ENCODE assay signal across 11 cellular contexts in genomic region chr4:38678078-38678477, GRCh38. TPM values are rescaled to one million over a fixed set of nuclear protein-coding genes. Genes with fewer than 3 reads are reported as not detected.
A peak's percentile ranks its signal among the peaks of the same experiment; 100 is the strongest.
DNase-seq lines count a peak whose midpoint lies in the region; ATAC-seq and TF ChIP-seq lines count a peak whose summit lies in the region.
"Had no signal": no experiment of that assay in that cellular context is flagged by ENCODE, and none has a peak within 500 bp of the region (broad histone marks: within the 10 kb centered on the region; RNA-seq: fewer than 3 reads in every experiment).

No MANE protein-coding gene starts in this region.

- no peak for DNase-seq in CD8-positive, alpha-beta T cell
- DNase-seq in activated naive CD8-positive, alpha-beta T cell treated with anti-CD3 and anti-CD28 coated beads for 36 hours, result no peak
- DNase-seq in glutamatergic neuron (no peak), sciatic nerve (ENCODE audit: low spot score) (no peak)
- no peak for DNase-seq in stimulated activated CD4-positive, alpha-beta T cell treated with anti-CD3 and anti-CD28 coated beads, Interleukin-4, amount 100 ng/mL, for 4 hours
- DNase-seq in activated CD8-positive, alpha-beta memory T cell treated with anti-CD3 and anti-CD28 coated beads for 24 hours, result no peak
- DNase-seq: left colon, NCI-H526 had no signal

- CTCF ChIA-PET in CD8-positive, alpha-beta T cell (lab: Charles Lee), result interaction anchor here (1.4 to 6.1 kb wide), 4 partner anchors 52 to 497 kb away, joined by 3 to 143 read pairs (median 78); no protein-coding TSS in a partner anchor

- TF ChIP-seq CTCF in CD8-positive, alpha-beta T cell (IDR thresholded peaks at IDR 0.05), result no peak
- no peak for TF ChIP-seq CTCF in glutamatergic neuron (IDR thresholded peaks at IDR 0.05; ENCODE audit: partially characterized antibody, unreplicated experiment)

- peaks cover 50% of the 10 kb centered on the region for H3K36me3 Mint-ChIP-seq in CD8-positive, alpha-beta T cell
- H3K36me3 Mint-ChIP-seq in activated naive CD8-positive, alpha-beta T cell treated with anti-CD3 and anti-CD28 coated beads for 36 hours, result peaks cover 24% of the 10 kb centered on the region
- peaks cover 5% of the 10 kb centered on the region for H3K36me3 Mint-ChIP-seq in glutamatergic neuron (ENCODE audit: unreplicated experiment)

- no peaks in the 10 kb centered on the region for H3K9me3 Mint-ChIP-seq in CD8-positive, alpha-beta T cell
- H3K9me3 Mint-ChIP-seq in activated naive CD8-positive, alpha-beta T cell treated with anti-CD3 and anti-CD28 coated beads for 36 hours, result no peaks in the 10 kb centered on the region
- H3K9me3 Mint-ChIP-seq in glutamatergic neuron (ENCODE audit: unreplicated experiment), result no peaks in the 10 kb centered on the region

- no peaks in the 10 kb centered on the region for H3K27me3 Mint-ChIP-seq in CD8-positive, alpha-beta T cell (ENCODE audit: low read depth)
- H3K27me3 Mint-ChIP-seq in activated naive CD8-positive, alpha-beta T cell treated with anti-CD3 and anti-CD28 coated beads for 36 hours, result no peaks in the 10 kb centered on the region
- H3K27me3 Mint-ChIP-seq in glutamatergic neuron (ENCODE audit: unreplicated experiment), result peaks cover 1% of the 10 kb centered on the region

- H3K27me3 ChIP-seq in CD8-positive, alpha-beta T cell (ENCODE audit: insufficient read depth, low read length), result no peaks in the 10 kb centered on the region

- H3K4me1 Mint-ChIP-seq in CD8-positive, alpha-beta T cell (ENCODE audit: low read depth), result peaks cover 83% of the 10 kb centered on the region
- peaks cover 75% of the 10 kb centered on the region for H3K4me1 Mint-ChIP-seq in activated naive CD8-positive, alpha-beta T cell treated with anti-CD3 and anti-CD28 coated beads for 36 hours
- peaks cover 31% of the 10 kb centered on the region for H3K4me1 Mint-ChIP-seq in glutamatergic neuron (ENCODE audit: low read depth, unreplicated experiment)

- POLR2A ChIA-PET in CD8-positive, alpha-beta T cell (lab: Charles Lee), result interaction anchor here (0.8 kb wide), 1 partner anchor 208 kb away, joined by 3 read pairs; no protein-coding TSS in a partner anchor

- H3K4me1 ChIP-seq in CD8-positive, alpha-beta T cell (ENCODE audit: insufficient read depth, low read length), result peaks cover 69% of the 10 kb centered on the region

- H3K4me3 Mint-ChIP-seq in CD8-positive, alpha-beta T cell, result no peak overlapping the region
- H3K4me3 Mint-ChIP-seq in activated naive CD8-positive, alpha-beta T cell treated with anti-CD3 and anti-CD28 coated beads for 36 hours, result no peak overlapping the region
- H3K4me3 Mint-ChIP-seq in glutamatergic neuron (ENCODE audit: unreplicated experiment), result no peak overlapping the region

- intact Hi-C loops in CD8-positive, alpha-beta T cell (cut with DNase I, micrococcal nuclease), result loop anchor here in 1 of 2 experiments (5.0 kb wide), 1 partner anchor 616 kb away; no protein-coding TSS in a partner anchor
- intact Hi-C loops in sciatic nerve (cut with DNase I), result loop anchor here (5.0 to 10.0 kb wide), 3 partner anchors 57 to 613 kb away; no protein-coding TSS in a partner anchor

- H3K9me3 ChIP-seq in CD8-positive, alpha-beta T cell (ENCODE audit: low read length), result no peaks in the 10 kb centered on the region

- ATAC-seq in CD8-positive, alpha-beta T cell, result no peak
- ATAC-seq in sciatic nerve, result peak; percentile 90
- ATAC-seq in GM19455 (IDR thresholded peaks at IDR 0.05; ENCODE audit: unreplicated experiment), result no peak
- ATAC-seq in GM18517 (IDR thresholded peaks at IDR 0.05; ENCODE audit: unreplicated experiment), result no peak
- ATAC-seq: left colon had no signal

- H3K27ac ChIP-seq in CD8-positive, alpha-beta T cell (ENCODE audit: low read depth, low read length), result peak overlapping the region; percentile 7
- H3K27ac ChIP-seq: VCaP had no signal

- H3K36me3 ChIP-seq in CD8-positive, alpha-beta T cell (ENCODE audit: insufficient read depth, low read length), result peaks cover 8% of the 10 kb centered on the region

- no peak overlapping the region for H3K4me3 ChIP-seq in CD8-positive, alpha-beta T cell (ENCODE audit: low read depth, low read length)

- peak overlapping the region; percentile 38 for H3K27ac Mint-ChIP-seq in CD8-positive, alpha-beta T cell
- peak overlapping the region; percentile 79 for H3K27ac Mint-ChIP-seq in activated naive CD8-positive, alpha-beta T cell treated with anti-CD3 and anti-CD28 coated beads for 36 hours
- peak overlapping the region; percentile 12 for H3K27ac Mint-ChIP-seq in glutamatergic neuron (ENCODE audit: unreplicated experiment)

RNA-seq across cellular contexts. Expression of gene KLF3, which starts 14.1 kb away (rescaled TPM):
- 100 to 1,000 TPM; 181 to 194 TPM for total RNA-seq in CD8-positive, alpha-beta T cell
- 10 to 100 TPM; 10.0 to 10.4 TPM for total RNA-seq in activated naive CD8-positive, alpha-beta T cell treated with anti-CD3 and anti-CD28 coated beads for 36 hours
- 38.4 TPM for total RNA-seq in glutamatergic neuron (ENCODE audit: unreplicated experiment)
- 80.8 TPM for total RNA-seq in sciatic nerve

Comparison
In these comparisons a context has a peak if more than half of its experiments do, and no peak if none do; other contexts are left out.
1. H3K27ac Mint-ChIP-seq: peak in every context shown above with its lines; median percentile 79 in activated naive CD8-positive, alpha-beta T cell treated with anti-CD3 and anti-CD28 coated beads for 36 hours; 38 in CD8-positive, alpha-beta T cell; 12 in glutamatergic neuron.